22 cellular contexts compared by ENCODE assay signal in the genomic region with DNA sequence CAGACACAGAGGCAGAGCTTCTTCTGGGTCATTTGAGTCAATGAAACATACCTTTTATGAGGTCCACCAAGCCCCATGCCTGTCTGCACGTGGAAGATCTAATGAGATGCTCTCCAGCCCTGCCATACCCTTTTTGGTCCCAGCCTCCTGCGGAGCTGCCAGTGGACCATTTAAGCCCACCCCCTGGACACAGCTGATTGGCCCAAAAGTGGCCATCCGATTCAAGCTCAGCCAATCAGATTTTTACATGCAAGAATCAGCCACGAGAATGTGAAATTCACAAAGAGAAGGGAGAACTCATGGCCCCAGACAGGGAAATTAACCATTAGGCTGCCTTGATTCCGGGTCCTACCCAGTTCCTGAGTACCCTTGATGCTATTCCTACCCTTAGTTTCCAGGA.
"Had no signal": no experiment of that assay in that cellular context is flagged by ENCODE, and none has a peak within 500 bp of the region (broad histone marks: within the 10 kb centered on the region; RNA-seq: fewer than 3 reads in every experiment).

No MANE protein-coding gene starts in this region.

- DNase-seq: activated CD4-positive, alpha-beta T cell treated with anti-CD3 and anti-CD28 coated beads, Interleukin-2, amount 50 U/mL, for 4 hours; activated effector memory CD4-positive, alpha-beta T cell treated with anti-CD3 and anti-CD28 coated beads, Interleukin-2, amount 50 U/mL, for 16 hours; activated T-cell treated with anti-CD3 and anti-CD28 coated beads, Interleukin-2, amount 50 U/mL, for 72 hours; adrenal gland; cerebellar nuclear complex; cortex of kidney; immature natural killer cell; kidney glomerular epithelial cell; left ventricle myocardium superior; naive thymus-derived CD8-positive, alpha-beta T cell; pancreas; stimulated activated CD4-positive, alpha-beta T cell treated with anti-CD3 and anti-CD28 coated beads, Interleukin-4, amount 100 ng/mL, for 1 hour; stimulated activated naive CD8-positive, alpha-beta T cell treated with anti-CD3 and anti-CD28 coated beads, Interleukin-15, amount 100 ng/mL, for 72 hours; upper lobe of left lung had no signal

- H3K27me3 ChIP-seq: adrenal gland, neutrophil, pancreas, suprapubic skin, upper lobe of left lung had no signal

- H3K9me3 ChIP-seq: adrenal gland, neutrophil, pancreas, upper lobe of left lung had no signal

- H3K4me2 ChIP-seq: smooth muscle cell had no signal

- FAIRE-seq: astrocyte, bronchial epithelial cell, endometrium, frontal cortex, pancreas had no signal

- ATAC-seq: activated T-cell treated with anti-CD3 and anti-CD28 coated beads, Interleukin-2, amount 50 U/mL, for 72 hours; left ventricle myocardium superior; naive thymus-derived CD8-positive, alpha-beta T cell; pancreas; sciatic nerve; stimulated activated naive CD8-positive, alpha-beta T cell treated with anti-CD3 and anti-CD28 coated beads, Interleukin-15, amount 100 ng/mL, for 72 hours had no signal

- H3K36me3 ChIP-seq: adrenal gland, neutrophil, pancreas, suprapubic skin, upper lobe of left lung had no signal

- H3K4me3 ChIP-seq: adrenal gland, pancreas, smooth muscle cell, suprapubic skin, upper lobe of left lung had no signal

- H3K4me1 ChIP-seq: adrenal gland, pancreas, suprapubic skin, upper lobe of left lung had no signal

- H3K27ac ChIP-seq: adrenal gland, neutrophil, pancreas, suprapubic skin, upper lobe of left lung had no signal
